21 cellular contexts compared by ENCODE assay signal in the genomic region with DNA sequence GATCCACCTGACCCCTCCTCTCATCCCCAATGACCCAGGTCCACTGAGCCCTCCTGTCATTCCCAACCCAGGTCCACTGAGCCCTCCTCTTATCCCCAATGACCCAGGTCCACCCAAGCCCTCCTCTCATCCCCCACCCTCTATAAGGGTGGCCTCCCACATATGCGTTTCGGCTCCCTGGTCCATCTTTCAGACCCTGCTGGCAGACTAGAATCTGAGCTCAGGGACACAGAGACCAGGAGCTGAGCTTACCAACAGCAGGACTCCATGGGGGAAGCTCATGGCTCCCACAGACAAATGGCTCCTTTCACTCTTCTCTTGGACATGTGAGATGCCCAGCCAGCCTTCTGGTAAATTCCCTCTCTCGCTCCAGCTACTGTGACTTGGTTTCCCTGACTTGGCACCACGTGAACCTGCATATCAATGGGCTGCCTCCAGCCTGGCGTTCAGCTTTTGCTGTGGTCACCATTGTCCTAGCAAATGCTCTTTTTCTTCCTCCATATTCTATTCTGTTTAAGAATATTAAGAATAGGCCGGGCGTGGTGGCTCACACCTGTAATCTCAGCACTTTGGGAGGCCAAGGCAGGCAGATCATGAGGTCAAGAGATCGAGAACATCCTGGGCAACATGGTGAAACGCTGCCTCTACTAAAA.
"Had no signal": no experiment of that assay in that cellular context is flagged by ENCODE, and none has a peak within 500 bp of the region (broad histone marks: within the 10 kb centered on the region; RNA-seq: fewer than 3 reads in every experiment).

No MANE protein-coding gene starts in this region.

- H3K36me3 ChIP-seq: brain microvascular endothelial cell, pancreas, vagina had no signal

- H3K9me3 Mint-ChIP-seq: activated naive CD8-positive, alpha-beta T cell treated with anti-CD3 and anti-CD28 coated beads, Interleukin-2, amount 50 U/mL, for 24 hours; neural crest cell had no signal

- H3K27me3 Mint-ChIP-seq: activated naive CD8-positive, alpha-beta T cell treated with anti-CD3 and anti-CD28 coated beads, Interleukin-2, amount 50 U/mL, for 24 hours; naive B cell had no signal

- H3K27ac Mint-ChIP-seq: activated naive CD4-positive, alpha-beta T cell treated with anti-CD3 and anti-CD28 coated beads for 36 hours; activated naive CD8-positive, alpha-beta T cell treated with anti-CD3 and anti-CD28 coated beads, Interleukin-2, amount 50 U/mL, for 24 hours had no signal

- H3K36me3 Mint-ChIP-seq: naive B cell had no signal

- H3K4me3 ChIP-seq: coronary artery, mucosa of descending colon, pancreas, SK-N-MC, vagina had no signal

- ATAC-seq: activated naive CD8-positive, alpha-beta T cell treated with anti-CD3 and anti-CD28 coated beads, Interleukin-2, amount 50 U/mL, for 24 hours; foreskin keratinocyte; left ventricle myocardium superior; mucosa of descending colon; pancreas; stimulated activated naive CD8-positive, alpha-beta T cell treated with anti-CD3 and anti-CD28 coated beads, Interleukin-15, Interleukin-2, amounts not matched to agents 100 U/mL and 50 U/mL, for 24 hours had no signal

- DNase-seq: activated CD4-positive, alpha-beta T cell treated with anti-CD3 and anti-CD28 coated beads, Interleukin-2, amount 50 U/mL, for 48 hours; activated CD4-positive, CD25-positive, alpha-beta regulatory T cell treated with anti-CD3 and anti-CD28 coated beads, Interleukin-2, amount 50 U/mL, for 72 hours; activated naive CD4-positive, alpha-beta T cell treated with anti-CD3 and anti-CD28 coated beads for 36 hours; activated naive CD8-positive, alpha-beta T cell treated with anti-CD3 and anti-CD28 coated beads, Interleukin-2, amount 50 U/mL, for 24 hours; anterior cingulate cortex; brain microvascular endothelial cell; foreskin keratinocyte; hypothalamus; left ventricle myocardium superior; mucosa of descending colon; naive B cell; stimulated activated naive CD8-positive, alpha-beta T cell treated with anti-CD3 and anti-CD28 coated beads, Interleukin-15, Interleukin-2, amounts not matched to agents 100 U/mL and 50 U/mL, for 24 hours; T-helper 1 cell; T1000; trophoblast cell had no signal

- H3K27ac ChIP-seq: brain microvascular endothelial cell, coronary artery, foreskin keratinocyte, pancreas, SK-N-MC had no signal

- H3K4me3 Mint-ChIP-seq: activated naive CD4-positive, alpha-beta T cell treated with anti-CD3 and anti-CD28 coated beads for 36 hours; activated naive CD8-positive, alpha-beta T cell treated with anti-CD3 and anti-CD28 coated beads, Interleukin-2, amount 50 U/mL, for 24 hours; neural crest cell had no signal

- H3K27me3 ChIP-seq: brain microvascular endothelial cell, pancreas, vagina had no signal

- H3K9me3 ChIP-seq: pancreas, vagina had no signal

- FAIRE-seq: keratinocyte, pancreas had no signal
